Comparison of ENCODE assay signal across 21 cellular contexts in the genomic region with DNA sequence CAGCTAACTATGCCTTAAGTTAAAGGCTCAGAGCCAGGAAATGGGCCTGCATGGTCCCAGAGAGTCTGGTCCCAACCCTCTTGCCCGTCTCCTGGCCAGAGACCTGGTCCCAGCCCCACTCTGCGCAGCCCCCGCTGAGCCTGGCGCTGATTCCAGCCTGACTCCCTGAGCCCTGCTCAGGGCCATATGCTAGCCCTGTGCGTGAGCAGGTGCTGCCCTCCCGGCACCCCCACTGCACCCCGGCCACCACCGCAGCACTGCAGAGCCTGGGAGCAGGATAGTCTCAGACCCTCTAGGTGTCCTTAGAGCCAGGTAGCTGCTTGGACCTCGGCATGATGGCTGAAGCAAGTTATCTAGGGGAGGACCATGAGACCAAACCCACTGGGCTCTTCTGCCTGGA.
DNase-seq lines count a peak whose midpoint lies in the region; ATAC-seq and TF ChIP-seq lines count a peak whose summit lies in the region.
"Had no signal": no experiment of that assay in that cellular context is flagged by ENCODE, and none has a peak within 500 bp of the region (broad histone marks: within the 10 kb centered on the region; RNA-seq: fewer than 3 reads in every experiment).

No MANE protein-coding gene starts in this region.

- no peaks in the 10 kb centered on the region for H4K20me1 ChIP-seq in GM23338 (replicated peaks; ENCODE audit: insufficient read depth)
- H4K20me1 ChIP-seq: BLaER1 treated with 17β-estradiol and CSF1 and Interleukin-3, amounts not matched to agents 10 nM and 100 nM had no signal

- H3K36me3 ChIP-seq in GM23338 (ENCODE audit: insufficient read depth) (no peaks in the 10 kb centered on the region), neuronal stem cell (replicated peaks in 1 of 2; ENCODE audit: control insufficient read depth in 2 of 2, insufficient read depth in 2 of 2, low read length in 2 of 2) (no peaks in the 10 kb centered on the region)
- H3K36me3 ChIP-seq: BLaER1 treated with 17β-estradiol and CSF1 and Interleukin-3, amounts not matched to agents 10 nM and 100 nM had no signal

- H3K4me3 Mint-ChIP-seq in GM23338, result no peak overlapping the region
- H3K4me3 Mint-ChIP-seq in WTC11, result no peak overlapping the region
- no peak overlapping the region for H3K4me3 Mint-ChIP-seq in activated CD8-positive, alpha-beta T cell treated with anti-CD3 and anti-CD28 coated beads for 36 hours
- H3K4me3 Mint-ChIP-seq: B cell; CD4-positive, alpha-beta T cell; CD8-positive, alpha-beta memory T cell had no signal

- no peaks in the 10 kb centered on the region for H3K79me1 ChIP-seq in neuronal stem cell (ENCODE audit: low read depth, low read length)

- no peaks in the 10 kb centered on the region for H3K27me3 ChIP-seq in GM23338 (ENCODE audit: insufficient read depth)
- H3K27me3 ChIP-seq in neuronal stem cell (ENCODE audit: control insufficient read depth in 3 of 3, insufficient read depth in 3 of 3, low read depth in 1 of 3, low read length in 3 of 3), result no peaks in the 10 kb centered on the region
- H3K27me3 ChIP-seq: BLaER1 treated with 17β-estradiol and CSF1 and Interleukin-3, amounts not matched to agents 10 nM and 100 nM had no signal

- TF ChIP-seq CTCF in GM23338 (conservative IDR thresholded peaks at IDR 0.05; ENCODE audit: low read depth in 2 of 2) (no peak), WTC11 (IDR thresholded peaks at IDR 0.05) (no peak)
- no peak for TF ChIP-seq CTCF in activated CD8-positive, alpha-beta T cell treated with anti-CD3 and anti-CD28 coated beads for 36 hours (IDR thresholded peaks at IDR 0.05)

- H2AFZ ChIP-seq in GM23338 (peak overlapping the region; percentile 9; the same call in 1 of the 2 replicates), neuronal stem cell (ENCODE audit: low read length) (no peak overlapping the region)

- no peak overlapping the region for H2BK5ac ChIP-seq in neuronal stem cell (ENCODE audit: low read length)

- no peak overlapping the region for H2BK120ac ChIP-seq in neuronal stem cell (ENCODE audit: low read depth, low read length)

- no peak overlapping the region for H3K9ac ChIP-seq in neuronal stem cell (ENCODE audit: low read depth, low read length, poor library complexity)
- H3K9ac ChIP-seq: BLaER1 treated with 17β-estradiol and CSF1 and Interleukin-3, amounts not matched to agents 10 nM and 100 nM had no signal

- no peak overlapping the region for H3K27ac Mint-ChIP-seq in GM23338
- H3K27ac Mint-ChIP-seq in WTC11, result no peak overlapping the region
- H3K27ac Mint-ChIP-seq in activated CD8-positive, alpha-beta T cell treated with anti-CD3 and anti-CD28 coated beads for 36 hours, result no peak overlapping the region
- H3K27ac Mint-ChIP-seq: B cell; CD4-positive, alpha-beta T cell; CD8-positive, alpha-beta memory T cell had no signal

- H3F3A ChIP-seq in GM23338 (replicated peaks; ENCODE audit: low read depth), result peaks cover 9% of the 10 kb centered on the region; the same call in 1 of the 2 replicates

- H3K14ac ChIP-seq in neuronal stem cell (ENCODE audit: low read length), result no peak overlapping the region

- peaks cover 19% of the 10 kb centered on the region for H3K4me1 ChIP-seq in GM23338 (ENCODE audit: insufficient read depth)
- peaks cover 3 to 8% of the 10 kb centered on the region in 2 donors for H3K4me1 ChIP-seq in neuronal stem cell (ENCODE audit: control insufficient read depth in 2 of 2, insufficient read depth in 1 of 2, low read depth in 1 of 2, low read length in 2 of 2)
- H3K4me1 ChIP-seq: A549 had no signal

- POLR2A ChIA-PET in WTC11 (lab: Charles Lee), result no interaction called here
- POLR2A ChIA-PET in activated CD8-positive, alpha-beta T cell treated with anti-CD3 and anti-CD28 coated beads for 36 hours (lab: Charles Lee), result no interaction called here

- no peak overlapping the region for H3K4me2 ChIP-seq in GM23338
- H3K4me2 ChIP-seq in neuronal stem cell (ENCODE audit: insufficient read depth, low read length, poor library complexity, severe bottlenecking), result no peak overlapping the region
- H3K4me2 ChIP-seq: A549; BLaER1 treated with 17β-estradiol and CSF1 and Interleukin-3, amounts not matched to agents 10 nM and 100 nM had no signal

- DNase-seq in GM23338 (ENCODE audit: low spot score) (no peak), WTC11 (ENCODE audit: low spot score) (no peak), neuronal stem cell (ENCODE audit: low spot score) (no peak)
- no peak for DNase-seq in activated CD8-positive, alpha-beta T cell treated with anti-CD3 and anti-CD28 coated beads for 36 hours
- no peak for DNase-seq in stimulated activated naive CD4-positive, alpha-beta T cell (lab: John Stamatoyannopoulos, UW)
- DNase-seq: AML-193; CD4-positive, alpha-beta T cell; CD8-positive, alpha-beta memory T cell; COR-L47; DMS 273 treated with DMSO at 0.1 percent for 48 hours; DMS153; DMS79; DND-41; EL; GDM1 had no signal

- no peak overlapping the region for H3K23ac ChIP-seq in neuronal stem cell (ENCODE audit: low read depth, low read length, poor library complexity)

- H4K8ac ChIP-seq in neuronal stem cell (ENCODE audit: low read depth, low read length), result no peak overlapping the region

- intact Hi-C loops in activated CD8-positive, alpha-beta T cell treated with anti-CD3 and anti-CD28 coated beads for 36 hours (cut with micrococcal nuclease), result no loop called here

- H3K27me3 Mint-ChIP-seq in GM23338 (ENCODE audit: insufficient read depth, low read depth, poor library complexity), result peaks cover 5% of the 10 kb centered on the region
- H3K27me3 Mint-ChIP-seq in WTC11 (ENCODE audit: low read depth), result no peaks in the 10 kb centered on the region
- H3K27me3 Mint-ChIP-seq in activated CD8-positive, alpha-beta T cell treated with anti-CD3 and anti-CD28 coated beads for 36 hours, result peaks cover 16% of the 10 kb centered on the region
- H3K27me3 Mint-ChIP-seq: CD4-positive, alpha-beta T cell had no signal

- peaks cover 2% of the 10 kb centered on the region; the same call in 2 of the 3 replicates for H3K4me1 Mint-ChIP-seq in GM23338
- H3K4me1 Mint-ChIP-seq in WTC11, result peaks cover 3% of the 10 kb centered on the region; the same call in 1 of the 2 replicates
- no peaks in the 10 kb centered on the region for H3K4me1 Mint-ChIP-seq in activated CD8-positive, alpha-beta T cell treated with anti-CD3 and anti-CD28 coated beads for 36 hours (ENCODE audit: low read depth)
- H3K4me1 Mint-ChIP-seq: B cell; CD8-positive, alpha-beta memory T cell had no signal

- CTCF ChIA-PET in WTC11 (lab: Charles Lee), result interaction anchor here (0.8 to 2.0 kb wide), 12 partner anchors 9 to 511 kb away, joined by 3 to 9 read pairs (median 6); no protein-coding TSS in a partner anchor
- CTCF ChIA-PET in activated CD8-positive, alpha-beta T cell treated with anti-CD3 and anti-CD28 coated beads for 36 hours (lab: Charles Lee), result no interaction called here

- peak overlapping the region; percentile 58 for H3K18ac ChIP-seq in neuronal stem cell (ENCODE audit: low read length)

- H3K9me3 Mint-ChIP-seq in GM23338 (no peaks in the 10 kb centered on the region), WTC11 (no peaks in the 10 kb centered on the region)
- no peaks in the 10 kb centered on the region for H3K9me3 Mint-ChIP-seq in activated CD8-positive, alpha-beta T cell treated with anti-CD3 and anti-CD28 coated beads for 36 hours
- H3K9me3 Mint-ChIP-seq: CD4-positive, alpha-beta T cell; CD8-positive, alpha-beta memory T cell had no signal

- H3K4me3 ChIP-seq in GM23338 (no peak overlapping the region), neuronal stem cell (ENCODE audit: low read length in 2 of 2) (no peak overlapping the region)
- H3K4me3 ChIP-seq: A549; BLaER1 treated with 17β-estradiol and CSF1 and Interleukin-3, amounts not matched to agents 10 nM and 100 nM; GM12878 had no signal

- WGBS in neuronal stem cell (ENCODE audit: extremely low coverage in 2 of 2, insufficient read length in 2 of 2, insufficient replicate concordance in 1 of 2), 2 donors, result no CpG with 5 or more reads among the region's 9 CpGs

- peaks cover 5% of the 10 kb centered on the region; the same call in 1 of the 2 replicates for H3K9me2 ChIP-seq in GM23338 (ENCODE audit: insufficient read depth)

- no peaks in the 10 kb centered on the region for H3K9me3 ChIP-seq in neuronal stem cell (replicated peaks in 1 of 2; ENCODE audit: control insufficient read depth in 2 of 2, insufficient read depth in 1 of 2, low read depth in 1 of 2, low read length in 2 of 2)
- H3K9me3 ChIP-seq: A549; BLaER1 treated with 17β-estradiol and CSF1 and Interleukin-3, amounts not matched to agents 10 nM and 100 nM had no signal

- ATAC-seq in GM23338, result peak; percentile 54
- ATAC-seq in WTC11, result peak; percentile 19; the same call in 1 of the 2 replicates
- ATAC-seq in activated CD8-positive, alpha-beta T cell treated with anti-CD3 and anti-CD28 coated beads for 36 hours, result no peak
- ATAC-seq: A549, GM12878 had no signal

- H2BK12ac ChIP-seq in neuronal stem cell (ENCODE audit: low read length), result peak overlapping the region; percentile 35

- H2AK5ac ChIP-seq in neuronal stem cell (ENCODE audit: low read depth, low read length), result peak overlapping the region; percentile 80

- H3K79me2 ChIP-seq in GM23338 (replicated peaks; ENCODE audit: insufficient read depth), result no peaks in the 10 kb centered on the region

- H4K91ac ChIP-seq in neuronal stem cell (ENCODE audit: low read depth, low read length, poor library complexity), result no peak overlapping the region

- peak overlapping the region; percentile 40 for H2BK15ac ChIP-seq in neuronal stem cell (ENCODE audit: low read length)

- peak overlapping the region; percentile 59 for H3K4ac ChIP-seq in neuronal stem cell (ENCODE audit: low read length)

- no peak overlapping the region for H3K27ac ChIP-seq in GM23338 (ENCODE audit: low read depth)
- no peak overlapping the region for H3K27ac ChIP-seq in neuronal stem cell (replicated peaks; ENCODE audit: low read length)
- H3K27ac ChIP-seq: 22Rv1; A549; BLaER1 treated with 17β-estradiol and CSF1 and Interleukin-3, amounts not matched to agents 10 nM and 100 nM; C4-2B had no signal

- H3K36me3 Mint-ChIP-seq in GM23338 (ENCODE audit: low read depth), result no peaks in the 10 kb centered on the region
- H3K36me3 Mint-ChIP-seq in WTC11, result no peaks in the 10 kb centered on the region
- no peaks in the 10 kb centered on the region for H3K36me3 Mint-ChIP-seq in activated CD8-positive, alpha-beta T cell treated with anti-CD3 and anti-CD28 coated beads for 36 hours (ENCODE audit: low read depth)

TF ChIP-seq in GM23338, 12 proteins besides CTCF, POLR2A, EP300 and RAD21 (continues in another document):
- no peak for TF ChIP-seq POLR2AphosphoS5 (IDR thresholded peaks at IDR 0.05; ENCODE audit: low read depth)

TF ChIP-seq in WTC11, 78 proteins besides CTCF, POLR2A, EP300 and RAD21 (continues in another document):
- 0 out of 2 replicates have a peak, but pooled peaks have one; percentile 17 for TF ChIP-seq ZNF121 (CRISPR knock-in tag; IDR thresholded peaks at IDR 0.05)
- TF ChIP-seq, protein P1, sequence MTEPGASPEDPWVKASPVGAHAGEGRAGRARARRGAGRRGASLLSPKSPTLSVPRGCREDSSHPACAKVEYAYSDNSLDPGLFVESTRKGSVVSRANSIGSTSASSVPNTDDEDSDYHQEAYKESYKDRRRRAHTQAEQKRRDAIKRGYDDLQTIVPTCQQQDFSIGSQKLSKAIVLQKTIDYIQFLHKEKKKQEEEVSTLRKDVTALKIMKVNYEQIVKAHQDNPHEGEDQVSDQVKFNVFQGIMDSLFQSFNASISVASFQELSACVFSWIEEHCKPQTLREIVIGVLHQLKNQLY (CRISPR knock-in tag; IDR thresholded peaks at IDR 0.05), result no peak
